In the genomic region with DNA sequence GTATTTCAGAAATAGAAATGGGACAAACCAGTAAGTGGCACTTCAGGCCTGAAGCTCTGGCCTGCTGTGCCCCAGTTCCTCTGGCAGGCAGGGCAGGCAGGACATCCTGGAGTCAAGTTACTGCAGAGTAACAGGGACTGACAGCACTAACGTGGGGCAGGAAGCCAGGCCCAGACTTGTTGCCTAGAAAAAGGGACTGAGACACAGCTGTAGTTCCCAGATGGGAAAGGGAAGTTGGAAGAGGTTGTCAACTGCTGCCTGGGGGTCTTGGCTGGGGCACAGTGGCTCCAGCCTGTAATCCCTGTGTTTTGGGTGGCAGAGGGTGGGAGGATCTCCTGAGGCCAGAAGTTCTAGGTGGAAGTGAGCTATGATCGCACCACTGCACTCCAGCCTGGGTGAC, we compare ENCODE assay signal across 9 cellular contexts.
DNase-seq lines count a peak whose midpoint lies in the region; ATAC-seq, FAIRE-seq and TF ChIP-seq lines count a peak whose summit lies in the region.
"Had no signal": no experiment of that assay in that cellular context is flagged by ENCODE, and none has a peak within 500 bp of the region (broad histone marks: within the 10 kb centered on the region; RNA-seq: fewer than 3 reads in every experiment).

No MANE protein-coding gene starts in this region.

- 52 to 100% methylated on average over 1 to 2 of the region's 2 CpGs for WGBS in transverse colon (ENCODE audit: low coverage in 1 of 2), 2 donors
- WGBS in small intestine, 3 donors = 51 to 77% (median 72%) methylated on average over 2 of the region's 2 CpGs

- no peak for FAIRE-seq in small intestine (lab: Jason Lieb, UNC)

- H3K4me3 Mint-ChIP-seq in activated T-helper 17 cell treated with anti-CD3 and anti-CD28 coated beads, Interleukin-2, amount 50 U/mL, for 72 hours = peak overlapping the region; percentile 34
- H3K4me3 Mint-ChIP-seq: stimulated activated naive CD8-positive, alpha-beta T cell treated with anti-CD3 and anti-CD28 coated beads, Interleukin-15, Interleukin-2, amounts not matched to agents 100 ng/mL and 50 ng/mL, for 24 hours had no signal

- no peak for ATAC-seq in activated T-helper 17 cell treated with anti-CD3 and anti-CD28 coated beads, Interleukin-2, amount 50 U/mL, for 72 hours (replicated peaks)
- ATAC-seq in GM21723 (IDR thresholded peaks at IDR 0.05; ENCODE audit: unreplicated experiment) = no peak

- H3K36me3 ChIP-seq in transverse colon = no peaks in the 10 kb centered on the region
- H3K36me3 ChIP-seq in small intestine (ENCODE audit: control insufficient read depth in 2 of 2, insufficient read depth in 2 of 2, low read length in 2 of 2) = no peaks in the 10 kb centered on the region

- H3K27ac ChIP-seq in transverse colon = peak overlapping the region; percentile 3 to 54 (median 40)
- no peak overlapping the region for H3K27ac ChIP-seq in small intestine (ENCODE audit: low read depth in 1 of 2, low read length in 1 of 2)

- no peaks in the 10 kb centered on the region for H3K27me3 Mint-ChIP-seq in activated T-helper 17 cell treated with anti-CD3 and anti-CD28 coated beads, Interleukin-2, amount 50 U/mL, for 72 hours
- H3K27me3 Mint-ChIP-seq: stimulated activated naive CD8-positive, alpha-beta T cell treated with anti-CD3 and anti-CD28 coated beads, Interleukin-15, Interleukin-2, amounts not matched to agents 100 ng/mL and 50 ng/mL, for 24 hours had no signal

- no peak overlapping the region for H3K27ac Mint-ChIP-seq in activated T-helper 17 cell treated with anti-CD3 and anti-CD28 coated beads, Interleukin-2, amount 50 U/mL, for 72 hours
- H3K27ac Mint-ChIP-seq: stimulated activated naive CD8-positive, alpha-beta T cell treated with anti-CD3 and anti-CD28 coated beads, Interleukin-15, Interleukin-2, amounts not matched to agents 100 ng/mL and 50 ng/mL, for 24 hours had no signal

- no peak overlapping the region for H3K4me3 ChIP-seq in transverse colon
- H3K4me3 ChIP-seq in small intestine (ENCODE audit: low read depth in 1 of 2, low read length in 2 of 2) = no peak overlapping the region

- H3K9me3 Mint-ChIP-seq in activated T-helper 17 cell treated with anti-CD3 and anti-CD28 coated beads, Interleukin-2, amount 50 U/mL, for 72 hours = no peaks in the 10 kb centered on the region
- H3K9me3 Mint-ChIP-seq: stimulated activated naive CD8-positive, alpha-beta T cell treated with anti-CD3 and anti-CD28 coated beads, Interleukin-15, Interleukin-2, amounts not matched to agents 100 ng/mL and 50 ng/mL, for 24 hours had no signal

- H3K4me1 ChIP-seq in transverse colon (peaks cover 4 to 25% (median 12%) of the 10 kb centered on the region in 4 donors), small intestine (ENCODE audit: control insufficient read depth in 2 of 2, insufficient read depth in 1 of 2, low read depth in 1 of 2, low read length in 1 of 2) (no peaks in the 10 kb centered on the region)

- DNase-seq in NCI-H1105 treated with DMSO at 0.1 percent for 48 hours (lab: John Stamatoyannopoulos, UW) (peak; percentile 1), NCI-H1105 (lab: John Stamatoyannopoulos, UW) (no peak), hepatic stellate cell (ENCODE audit: low spot score) (peak; percentile 47), transverse colon (peak; percentile 41), small intestine (no peak), mucosa of gallbladder (ENCODE audit: low spot score) (no peak)

- H3K9me3 ChIP-seq in transverse colon (no peaks in the 10 kb centered on the region), small intestine (ENCODE audit: control insufficient read depth, low read depth) (no peaks in the 10 kb centered on the region)

- peaks cover 3% of the 10 kb centered on the region for H3K4me1 Mint-ChIP-seq in activated T-helper 17 cell treated with anti-CD3 and anti-CD28 coated beads, Interleukin-2, amount 50 U/mL, for 72 hours

- H3K27me3 ChIP-seq in transverse colon (no peaks in the 10 kb centered on the region), small intestine (ENCODE audit: control insufficient read depth in 2 of 2, insufficient read depth in 2 of 2, low read length in 2 of 2) (no peaks in the 10 kb centered on the region)

- H3K36me3 Mint-ChIP-seq in activated T-helper 17 cell treated with anti-CD3 and anti-CD28 coated beads, Interleukin-2, amount 50 U/mL, for 72 hours (ENCODE audit: low read depth) = peaks cover 5% of the 10 kb centered on the region

- intact Hi-C loops in transverse colon (cut with DNase I; ENCODE audit: low total_unique reads) = no loop called here

- no peak for TF ChIP-seq CTCF in transverse colon (IDR thresholded peaks at IDR 0.05)

- in situ Hi-C loops in transverse colon (cut with MboI; ENCODE audit: low pct_ligation_motif_present in 1 of 4, low pct_unique_long_range_greater_than_20kb in 1 of 4, low sequenced_read_pairs in 3 of 4) = loop anchor here in 1 of 4 donors (10.0 kb wide), 1 partner anchor 52 kb away; no protein-coding TSS in a partner anchor

- TF ChIP-seq POLR2A in transverse colon (IDR thresholded peaks at IDR 0.05) = no peak

- no peak for TF ChIP-seq EP300 in transverse colon (IDR thresholded peaks at IDR 0.05; ENCODE audit: low read depth)

Comparison
In these comparisons a context has a peak if more than half of its experiments do, and no peak if none do; other contexts are left out.
1. DNase-seq: peak in NCI-H1105 treated with DMSO at 0.1 percent for 48 hours (single experiment), hepatic stellate cell (single experiment) and transverse colon (single experiment); none in NCI-H1105 (single experiment), small intestine (single experiment) and mucosa of gallbladder (single experiment).
2. H3K27ac ChIP-seq: peak in transverse colon (4 of 4); none in small intestine (0 of 2).